Comparison of ENCODE assay signal across 16 cellular contexts in genomic region chr3:1587426-1587825, GRCh38.
"Had no signal": no experiment of that assay in that cellular context is flagged by ENCODE, and none has a peak within 500 bp of the region (broad histone marks: within the 10 kb centered on the region; RNA-seq: fewer than 3 reads in every experiment).

No MANE protein-coding gene starts in this region.

- DNase-seq: islet precursor cell; left ventricle myocardium inferior; mesendoderm; naive B cell; natural killer cell; nephron progenitor cell; occipital lobe; right lobe of liver; stimulated activated CD4-positive, alpha-beta T cell treated with anti-CD3 and anti-CD28 coated beads, Interleukin-1b, Interleukin-23, amount 100 ng/mL, for 48 hours; stimulated activated CD4-positive, alpha-beta T cell treated with anti-CD3 and anti-CD28 coated beads, Interleukin-2, amount 100 ng/mL, for 48 hours; stimulated activated CD4-positive, alpha-beta T cell treated with anti-CD3 and anti-CD28 coated beads, Interleukin-4, amount 100 ng/mL, for 4 hours; stimulated activated CD8-positive, alpha-beta memory T cell treated with anti-CD3 and anti-CD28 coated beads, Interleukin-4, amount 100 ng/mL, for 48 hours; stimulated activated naive CD4-positive, alpha-beta T cell treated with Interleukin-2 at 50 U/mL for 16 hours; stimulated activated naive CD8-positive, alpha-beta T cell treated with anti-CD3 and anti-CD28 coated beads, Interleukin-15, amount 100 ng/mL, for 72 hours; substantia nigra; uterus had no signal
